24 cellular contexts compared by ENCODE assay signal in the genomic region with DNA sequence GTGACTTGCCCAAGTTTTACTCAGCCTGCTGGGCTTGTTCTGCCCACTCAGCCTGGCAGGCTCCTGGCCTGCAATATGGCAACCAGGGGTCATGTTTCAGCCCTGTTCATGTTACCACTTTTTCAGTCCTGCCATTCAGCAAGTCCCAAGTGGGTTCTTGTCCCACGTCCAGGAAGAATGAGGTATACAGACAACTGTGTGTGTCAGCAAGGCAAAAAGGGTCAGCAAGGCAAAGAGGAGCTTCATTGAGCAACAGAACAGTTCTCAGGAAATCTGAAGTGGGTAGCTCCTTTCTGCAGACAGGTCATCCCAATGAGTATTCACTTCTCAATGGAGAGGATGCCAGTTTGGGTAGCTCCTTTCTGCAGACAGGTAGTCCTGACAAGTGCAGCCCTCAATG.
"Had no signal": no experiment of that assay in that cellular context is flagged by ENCODE, and none has a peak within 500 bp of the region (broad histone marks: within the 10 kb centered on the region; RNA-seq: fewer than 3 reads in every experiment).

No MANE protein-coding gene starts in this region.

- H3K27me3 Mint-ChIP-seq: activated B cell treated with CpG ODN at 0.5 μM for 24 hours; activated CD4-positive, alpha-beta T cell treated with anti-CD3 and anti-CD28 coated beads for 36 hours; progenitor cell of endocrine pancreas had no signal

- H3K4me1 Mint-ChIP-seq: activated B cell treated with CpG ODN at 0.5 μM for 24 hours; activated CD4-positive, alpha-beta T cell treated with anti-CD3 and anti-CD28 coated beads for 36 hours; immature natural killer cell; mesothelial cell of epicardium; naive thymus-derived CD8-positive, alpha-beta T cell had no signal

- H3K27ac Mint-ChIP-seq: activated B cell treated with CpG ODN at 0.5 μM for 24 hours; activated CD4-positive, alpha-beta T cell treated with anti-CD3 and anti-CD28 coated beads for 36 hours; activated naive CD8-positive, alpha-beta T cell; activated T-helper 2 cell treated with anti-CD3 and anti-CD28 coated beads, Interferon-gamma antibody, Interleukin-2, Interleukin-4, amounts not matched to agents 10 μg/mL and 5 μg/mL and 100 μg/mL, durations not matched to agents 14 hours and 24 hours and 36 hours; immature natural killer cell; mesothelial cell of epicardium; naive thymus-derived CD8-positive, alpha-beta T cell; progenitor cell of endocrine pancreas had no signal

- ATAC-seq: activated CD4-positive, alpha-beta T cell treated with anti-CD3 and anti-CD28 coated beads for 36 hours; activated T-cell treated with anti-CD3 and anti-CD28 coated beads, Interleukin-2, amount 50 U/mL, for 4 hours; left lung; naive thymus-derived CD8-positive, alpha-beta T cell had no signal

- DNase-seq: activated B cell treated with CpG ODN at 0.5 μM for 24 hours; activated CD4-positive, alpha-beta T cell treated with anti-CD3 and anti-CD28 coated beads for 36 hours; activated CD4-positive, alpha-beta T cell treated with anti-CD3 and anti-CD28 coated beads, Interleukin-2, amount 50 U/mL, for 4 hours; activated CD8-positive, alpha-beta memory T cell treated with anti-CD3 and anti-CD28 coated beads, Interleukin-2, amount 50 U/mL, for 48 hours; activated naive CD4-positive, alpha-beta T cell; activated T-cell treated with anti-CD3 and anti-CD28 coated beads, Interleukin-2, amount 50 U/mL, for 4 hours; adrenal gland; central memory CD4-positive, alpha-beta T cell; dermis blood vessel endothelial cell; effector CD8-positive, alpha-beta T cell; foreskin fibroblast; immature natural killer cell; left lung; naive thymus-derived CD8-positive, alpha-beta T cell; spleen; stimulated activated CD4-positive, alpha-beta T cell treated with anti-CD3 and anti-CD28 coated beads, Interleukin-4, amount 100 ng/mL, for 1 hour; stimulated activated naive CD4-positive, alpha-beta T cell treated with Interleukin-2 at 50 U/mL for 16 hours; T-helper 9 cell; upper lobe of left lung had no signal

- H3K4me3 Mint-ChIP-seq: activated B cell treated with CpG ODN at 0.5 μM for 24 hours; activated CD4-positive, alpha-beta T cell treated with anti-CD3 and anti-CD28 coated beads for 36 hours; activated naive CD8-positive, alpha-beta T cell; activated T-cell treated with anti-CD3 and anti-CD28 coated beads, Interleukin-2, amount 50 U/mL, for 4 hours; immature natural killer cell; mesothelial cell of epicardium; naive thymus-derived CD8-positive, alpha-beta T cell had no signal

- H3K9me3 Mint-ChIP-seq: activated T-helper 2 cell treated with anti-CD3 and anti-CD28 coated beads, Interferon-gamma antibody, Interleukin-2, Interleukin-4, amounts not matched to agents 10 μg/mL and 5 μg/mL and 100 μg/mL, durations not matched to agents 14 hours and 24 hours and 36 hours had no signal

- H3K36me3 Mint-ChIP-seq: immature natural killer cell; mesothelial cell of epicardium; naive thymus-derived CD8-positive, alpha-beta T cell had no signal

- H3K27me3 ChIP-seq: adrenal gland, left lung, spleen, upper lobe of left lung had no signal

- H3K36me3 ChIP-seq: adrenal gland, left lung, spleen, upper lobe of left lung had no signal

- H3K4me3 ChIP-seq: adrenal gland, left lung, lung, spleen, upper lobe of left lung had no signal

- H3K9me3 ChIP-seq: adrenal gland had no signal

- H3K27ac ChIP-seq: adrenal gland, left lung, spleen, upper lobe of left lung had no signal
